Comparison of ENCODE assay signal across 10 cellular contexts in genomic region chr6:136225496-136225895, GRCh38. TPM values are rescaled to one million over a fixed set of nuclear protein-coding genes. Genes with fewer than 3 reads are reported as not detected.
DNase-seq lines count a peak whose midpoint lies in the region; ATAC-seq and TF ChIP-seq lines count a peak whose summit lies in the region.
"Had no signal": no experiment of that assay in that cellular context is flagged by ENCODE, and none has a peak within 500 bp of the region (broad histone marks: within the 10 kb centered on the region; RNA-seq: fewer than 3 reads in every experiment).

No MANE protein-coding gene starts in this region.

- H3K27ac ChIP-seq in SK-N-SH (ENCODE audit: low read depth in 2 of 2, low read length in 1 of 2), result no peak overlapping the region
- H3K27ac ChIP-seq: KMS-11 had no signal

- H3K4me1 Mint-ChIP-seq in activated naive CD8-positive, alpha-beta T cell treated with anti-CD3 and anti-CD28 coated beads for 36 hours, result peaks cover 9% of the 10 kb centered on the region

- no peak for TF ChIP-seq POLR2A in NB4 (IDR thresholded peaks at IDR 0.05; ENCODE audit: extremely low read depth, insufficient read length)

- CTCF ChIA-PET in SK-N-SH (lab: Yijun Ruan, JAX), result interaction anchor here (0.6 to 6.1 kb wide), 67 partner anchors 9 to 782 kb away, joined by 3 to 78 read pairs (median 4); partner anchors contain the start of gene PDE7B

- H3K4me3 ChIP-seq in NB4 (ENCODE audit: low read depth, low read length) (no peak overlapping the region), SK-N-SH (ENCODE audit: low read depth in 2 of 2, low read length in 1 of 2) (no peak overlapping the region)

- TF ChIP-seq RAD21 in SK-N-SH (IDR thresholded peaks at IDR 0.05; ENCODE audit: low read length), result no peak

- no peaks in the 10 kb centered on the region for H3K27me3 ChIP-seq in SK-N-SH (ENCODE audit: insufficient read depth)

- no peak for ATAC-seq in GM19351 (IDR thresholded peaks at IDR 0.05; ENCODE audit: unreplicated experiment)

- no peaks in the 10 kb centered on the region for H3K9me2 ChIP-seq in SK-N-SH

- H3K79me2 ChIP-seq in SK-N-SH (ENCODE audit: insufficient read depth), result no peaks in the 10 kb centered on the region

- POLR2A ChIA-PET in SK-N-SH (lab: Yijun Ruan, JAX), result no interaction called here

- no peak overlapping the region for H2AFZ ChIP-seq in SK-N-SH (ENCODE audit: low read depth)

- DNase-seq in NK-92 treated with Interleukin-12 subunit alpha and Interleukin-12 subunit beta, amount 100 ng/mL, for 24 hours (lab: John Stamatoyannopoulos, UW), result peak; percentile 34
- DNase-seq in NK-92 (lab: John Stamatoyannopoulos, UW; ENCODE audit: unreplicated experiment) (no peak), NB4 (ENCODE audit: low read depth) (peak; percentile 36), posterior cingulate gyrus (no peak), SK-N-SH (no peak)
- DNase-seq in activated naive CD8-positive, alpha-beta T cell treated with anti-CD3 and anti-CD28 coated beads for 36 hours, result peak; percentile 12
- peak; percentile 46 for DNase-seq in stimulated activated CD4-positive, alpha-beta T cell treated with anti-CD3 and anti-CD28 coated beads, Interleukin-15, amount 100 ng/mL, for 24 hours

- TF ChIP-seq CTCF in NB4 (IDR thresholded peaks at IDR 0.05; ENCODE audit: low read depth, low read length) (no peak), SK-N-SH (IDR thresholded peaks at IDR 0.05) (no peak)

- no peak overlapping the region for H3K4me3 Mint-ChIP-seq in activated naive CD8-positive, alpha-beta T cell treated with anti-CD3 and anti-CD28 coated beads for 36 hours

- H3K9ac ChIP-seq in SK-N-SH, result no peak overlapping the region
- H3K9ac ChIP-seq: KMS-11 had no signal

- no peak overlapping the region for H3K4me2 ChIP-seq in SK-N-SH
- H3K4me2 ChIP-seq: KMS-11 had no signal

- no peaks in the 10 kb centered on the region for H3K9me3 ChIP-seq in SK-N-SH

- no peaks in the 10 kb centered on the region; a peak in 1 of 4 replicates for H3K4me1 ChIP-seq in SK-N-SH (ENCODE audit: control insufficient read depth in 1 of 2, insufficient read depth in 2 of 2, low read depth in 1 of 2, low read length in 1 of 2)

- 53% methylated on average over 5 of the region's 5 CpGs for WGBS in SK-N-SH (ENCODE audit: low lambda C conversion rate)

- H3K36me3 ChIP-seq in SK-N-SH (replicated peaks in 1 of 2; ENCODE audit: control insufficient read depth in 1 of 2, insufficient read depth in 2 of 2, low read length in 1 of 2), result no peaks in the 10 kb centered on the region

- no peaks in the 10 kb centered on the region for H3F3A ChIP-seq in SK-N-SH (replicated peaks; ENCODE audit: insufficient read depth)

- no peak for TF ChIP-seq EP300 in SK-N-SH (IDR thresholded peaks at IDR 0.05; ENCODE audit: borderline replicate concordance in 1 of 2, low read depth in 1 of 2, low read length in 1 of 2)

- H3K27me3 Mint-ChIP-seq in activated naive CD8-positive, alpha-beta T cell treated with anti-CD3 and anti-CD28 coated beads for 36 hours, result no peaks in the 10 kb centered on the region

- intact Hi-C loops in posterior cingulate gyrus (cut with DNase I), result loop anchor here (5.0 kb wide), 1 partner anchor 773 kb away; no protein-coding TSS in a partner anchor

- no peak overlapping the region for H3K27ac Mint-ChIP-seq in activated naive CD8-positive, alpha-beta T cell treated with anti-CD3 and anti-CD28 coated beads for 36 hours

- no peaks in the 10 kb centered on the region for H4K20me1 ChIP-seq in SK-N-SH (ENCODE audit: insufficient read depth)

- H3K9me3 Mint-ChIP-seq in activated naive CD8-positive, alpha-beta T cell treated with anti-CD3 and anti-CD28 coated beads for 36 hours, result peaks cover 4% of the 10 kb centered on the region

- H3K36me3 Mint-ChIP-seq in activated naive CD8-positive, alpha-beta T cell treated with anti-CD3 and anti-CD28 coated beads for 36 hours, result peaks cover 14% of the 10 kb centered on the region
- H3K36me3 Mint-ChIP-seq: brain had no signal

TF ChIP-seq in SK-N-SH, 30 proteins besides CTCF, POLR2A, EP300 and RAD21 (continues in another document):
- no peak for TF ChIP-seq REST (IDR thresholded peaks at IDR 0.05; ENCODE audit: low read depth, low read length)
- TF ChIP-seq FOSL2 (IDR thresholded peaks at IDR 0.05; ENCODE audit: borderline replicate concordance, low read depth), result no peak
- TF ChIP-seq NRF1 (IDR thresholded peaks at IDR 0.05; ENCODE audit: low read depth, low read length), result no peak
- TF ChIP-seq RXRA (IDR thresholded peaks at IDR 0.05; ENCODE audit: borderline replicate concordance, low read depth), result no peak
- TF ChIP-seq PBX3 (IDR thresholded peaks at IDR 0.05), result no peak
- TF ChIP-seq IRF3 (IDR thresholded peaks at IDR 0.05; ENCODE audit: low read depth, low read length), result no peak
- TF ChIP-seq RCOR1 (IDR thresholded peaks at IDR 0.05; ENCODE audit: low read length), result no peak
- no peak for TF ChIP-seq GATA2 (CRISPR knock-in tag; IDR thresholded peaks at IDR 0.05)
- TF ChIP-seq ZBTB33 (IDR thresholded peaks at IDR 0.05; ENCODE audit: borderline replicate concordance, low read depth), result no peak
- TF ChIP-seq RFX5 (IDR thresholded peaks at IDR 0.05; ENCODE audit: low read length), result no peak
- TF ChIP-seq JUND (IDR thresholded peaks at IDR 0.05), result no peak
- TF ChIP-seq TEAD4 (IDR thresholded peaks at IDR 0.05; ENCODE audit: borderline replicate concordance, insufficient read depth), result no peak
- no peak for TF ChIP-seq MAX (IDR thresholded peaks at IDR 0.05; ENCODE audit: low read depth)
- TF ChIP-seq NFIC (IDR thresholded peaks at IDR 0.05; ENCODE audit: borderline replicate concordance), result no peak
- TF ChIP-seq EZH2phosphoT487 (IDR thresholded peaks at IDR 0.05; ENCODE audit: borderline replicate concordance, low read depth), result no peak

RNA-seq across cellular contexts. Expression of gene MTFR2, which starts 24.6 kb away (rescaled TPM):
- total RNA-seq in activated naive CD8-positive, alpha-beta T cell treated with anti-CD3 and anti-CD28 coated beads for 36 hours, result 10 to 100 TPM; 28.4 to 30.0 TPM
- polyA plus RNA-seq in SK-N-SH (2012; rRNA removed), result 7.4 and 9.2 TPM in 2 replicates
- polyA plus RNA-seq in SK-N-SH (2012; cell fraction: cytosol; rRNA removed), result 5.7 and 6.9 TPM in 2 replicates
- 3.6 and 4.0 TPM in 2 replicates for polyA plus RNA-seq in SK-N-SH (2012; cell fraction: nucleus; rRNA removed)

Comparison
In these comparisons a context has a peak if more than half of its experiments do, and no peak if none do; other contexts are left out.
1. DNase-seq: peak in NK-92 treated with Interleukin-12 subunit alpha and Interleukin-12 subunit beta, amount 100 ng/mL, for 24 hours (single experiment), NB4 (single experiment), activated naive CD8-positive, alpha-beta T cell treated with anti-CD3 and anti-CD28 coated beads for 36 hours (single experiment) and stimulated activated CD4-positive, alpha-beta T cell treated with anti-CD3 and anti-CD28 coated beads, Interleukin-15, amount 100 ng/mL, for 24 hours (single experiment); none in NK-92 (single experiment), posterior cingulate gyrus (0 of 10) and SK-N-SH (single experiment).